ENCODE assay signal across 8 cellular contexts in the genomic region with DNA sequence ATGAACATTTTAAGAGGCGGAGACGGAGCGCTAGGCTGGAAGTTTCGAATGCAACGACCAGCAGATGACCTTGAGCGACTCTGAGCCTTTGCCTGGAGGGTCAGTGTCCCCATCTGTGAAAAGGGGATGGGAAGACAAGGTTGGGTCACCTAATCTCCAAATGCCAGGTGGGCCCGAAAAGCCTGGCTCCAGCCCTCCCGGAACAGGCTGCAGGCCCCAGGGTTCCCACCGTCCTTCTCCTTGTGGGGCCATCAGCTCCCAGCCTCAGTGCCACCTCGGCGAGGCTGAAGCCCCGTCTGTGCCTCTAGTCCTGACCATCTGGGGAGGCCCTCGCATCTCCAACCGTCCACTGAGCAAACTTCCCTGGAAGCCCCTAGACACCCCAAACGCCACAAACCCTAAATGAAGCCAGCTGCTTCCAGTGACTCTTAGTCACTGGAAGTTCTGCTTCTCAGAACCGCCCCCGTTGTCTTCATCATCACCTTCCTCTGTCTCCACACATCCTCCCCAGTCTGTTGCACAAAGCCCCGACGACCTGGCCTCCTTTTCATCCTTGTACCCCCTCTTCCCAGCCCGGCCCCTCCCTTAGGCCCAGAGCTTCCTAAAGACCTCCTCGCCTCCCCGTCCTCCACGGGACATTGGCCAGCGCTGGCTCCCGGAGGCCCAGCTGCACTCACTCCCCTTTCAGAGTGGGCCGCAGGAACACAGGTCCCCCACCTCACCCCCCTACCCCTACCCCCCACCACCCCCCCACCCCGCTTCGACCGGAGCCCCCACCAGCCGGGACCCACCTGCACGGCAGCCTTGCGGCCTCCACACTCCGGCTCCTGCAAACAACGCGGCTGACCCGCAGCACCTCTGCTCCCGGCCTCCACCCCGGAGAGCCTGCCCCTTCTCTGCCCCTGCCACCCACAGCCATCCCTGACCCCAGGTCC. TPM values are rescaled to one million over a fixed set of nuclear protein-coding genes. Genes with fewer than 3 reads are reported as not detected.
DNase-seq lines count a peak whose midpoint lies in the region; ATAC-seq, FAIRE-seq and TF ChIP-seq lines count a peak whose summit lies in the region.

No MANE protein-coding gene starts in this region.

- H3K27ac ChIP-seq in small intestine (ENCODE audit: low read depth in 1 of 2, low read length in 1 of 2) = peak overlapping the region; percentile 21 to 65

- CTCF ChIA-PET in GM10248 (lab: Yijun Ruan, JAX) = no interaction called here

- no peaks in the 10 kb centered on the region for H3K4me1 Mint-ChIP-seq in activated T-helper 2 cell treated with anti-CD3 and anti-CD28 coated beads, Interferon-gamma antibody, Interleukin-2, Interleukin-4, amounts not matched to agents 10 μg/mL and 5 μg/mL and 100 μg/mL, durations not matched to agents 14 hours and 24 hours and 36 hours (ENCODE audit: low read depth)

- ATAC-seq in GM19351 (IDR thresholded peaks at IDR 0.05; ENCODE audit: unreplicated experiment) = no peak

- FAIRE-seq in small intestine (lab: Jason Lieb, UNC) = no peak

- no peak for TF ChIP-seq CTCF in GM10248 (IDR thresholded peaks at IDR 0.05; ENCODE audit: control extremely low read depth, extremely low read depth, low read depth, missing control alignments)

- H3K4me1 ChIP-seq in small intestine (ENCODE audit: control insufficient read depth in 2 of 2, insufficient read depth in 1 of 2, low read depth in 1 of 2, low read length in 1 of 2) = peaks cover 0 to 2% of the 10 kb centered on the region in 2 donors

- no peaks in the 10 kb centered on the region for H3K9me3 Mint-ChIP-seq in activated T-helper 2 cell treated with anti-CD3 and anti-CD28 coated beads, Interferon-gamma antibody, Interleukin-2, Interleukin-4, amounts not matched to agents 10 μg/mL and 5 μg/mL and 100 μg/mL, durations not matched to agents 14 hours and 24 hours and 36 hours

- H3K27me3 Mint-ChIP-seq in activated T-helper 2 cell treated with anti-CD3 and anti-CD28 coated beads, Interferon-gamma antibody, Interleukin-2, Interleukin-4, amounts not matched to agents 10 μg/mL and 5 μg/mL and 100 μg/mL, durations not matched to agents 14 hours and 24 hours and 36 hours (ENCODE audit: low read depth) = peaks cover 39% of the 10 kb centered on the region

- no peaks in the 10 kb centered on the region for H3K27me3 ChIP-seq in small intestine (ENCODE audit: control insufficient read depth in 2 of 2, insufficient read depth in 2 of 2, low read length in 2 of 2)

- WGBS in small intestine, 3 donors = 62 to 78% (median 67%) methylated on average over 26 to 38 of the region's 38 CpGs

- no peaks in the 10 kb centered on the region for H3K36me3 Mint-ChIP-seq in activated T-helper 2 cell treated with anti-CD3 and anti-CD28 coated beads, Interferon-gamma antibody, Interleukin-2, Interleukin-4, amounts not matched to agents 10 μg/mL and 5 μg/mL and 100 μg/mL, durations not matched to agents 14 hours and 24 hours and 36 hours (ENCODE audit: low read depth)

- no peaks in the 10 kb centered on the region for H3K9me3 ChIP-seq in small intestine (ENCODE audit: control insufficient read depth, low read depth)

- H3K27ac Mint-ChIP-seq in activated T-helper 2 cell treated with anti-CD3 and anti-CD28 coated beads, Interferon-gamma antibody, Interleukin-2, Interleukin-4, amounts not matched to agents 10 μg/mL and 5 μg/mL and 100 μg/mL, durations not matched to agents 14 hours and 24 hours and 36 hours = no peak overlapping the region

- POLR2A ChIA-PET in GM10248 (lab: Yijun Ruan, JAX) = no interaction called here

- intact Hi-C loops in activated T-helper 2 cell treated with anti-CD3 and anti-CD28 coated beads, Interferon-gamma antibody, Interleukin-2, Interleukin-4, amounts not matched to agents 10 μg/mL and 5 μg/mL and 100 μg/mL, durations not matched to agents 14 hours and 24 hours and 36 hours (cut with micrococcal nuclease) = no loop called here

- H3K36me3 ChIP-seq in small intestine (ENCODE audit: control insufficient read depth in 2 of 2, insufficient read depth in 2 of 2, low read length in 2 of 2) = no peaks in the 10 kb centered on the region

- peak overlapping the region; percentile 61 for H3K4me3 ChIP-seq in iPS-11a (ENCODE audit: low read depth, low read length)
- H3K4me3 ChIP-seq in small intestine (ENCODE audit: low read depth in 1 of 2, low read length in 2 of 2) = peak overlapping the region; percentile 64 to 94

- peak; percentile 18 for DNase-seq in GM10248 (ENCODE audit: extremely low spot score)
- DNase-seq in activated T-helper 2 cell treated with anti-CD3 and anti-CD28 coated beads, Interferon-gamma antibody, Interleukin-2, Interleukin-4, amounts not matched to agents 10 μg/mL and 5 μg/mL and 100 μg/mL, durations not matched to agents 14 hours and 24 hours and 36 hours (ENCODE audit: low spot score) = no peak
- no peak for DNase-seq in small intestine
- DNase-seq in NCI-H510A treated with DMSO at 0.1 percent for 48 hours (lab: John Stamatoyannopoulos, UW) = no peak
- DNase-seq in HuH-7 (ENCODE audit: low spot score) = no peak
- DNase-seq in glomerular visceral epithelial cell (ENCODE audit: extremely low spot score) = no peak

- H3K4me3 Mint-ChIP-seq in activated T-helper 2 cell treated with anti-CD3 and anti-CD28 coated beads, Interferon-gamma antibody, Interleukin-2, Interleukin-4, amounts not matched to agents 10 μg/mL and 5 μg/mL and 100 μg/mL, durations not matched to agents 14 hours and 24 hours and 36 hours (ENCODE audit: low read depth) = peak overlapping the region; percentile 50

RNA-seq across cellular contexts. Expression of a gene that starts 1.0 kb away (rescaled TPM):
- 1.6 and 2.6 TPM in 2 replicates for total RNA-seq in activated T-helper 2 cell treated with anti-CD3 and anti-CD28 coated beads, Interferon-gamma antibody, Interleukin-2, Interleukin-4, amounts not matched to agents 10 μg/mL and 5 μg/mL and 100 μg/mL, durations not matched to agents 14 hours and 24 hours and 36 hours
- polyA plus RNA-seq in small intestine = 1 to 10 TPM; 3.1 to 6.2 (median 3.2) TPM
